1 cellular context compared by ENCODE assay signal in genomic region chr5:113179156-113179555, GRCh38.
A peak's percentile ranks its signal among the peaks of the same experiment; 100 is the strongest.
TF ChIP-seq lines count a peak whose summit lies in the region.

No MANE protein-coding gene starts in this region.

TF ChIP-seq in SK-N-SH, 30 proteins besides CTCF, POLR2A, EP300 and RAD21 (continued from another document):
- TF ChIP-seq GATA2 (CRISPR knock-in tag; IDR thresholded peaks at IDR 0.05) (peak; percentile 15; the same call in 1 of the 2 replicates), TAF1 (IDR thresholded peaks at IDR 0.05; ENCODE audit: borderline replicate concordance, low read depth, low read length) (no peak), MEF2A (IDR thresholded peaks at IDR 0.05; ENCODE audit: borderline replicate concordance, low read depth) (no peak), USF1 (IDR thresholded peaks at IDR 0.05; ENCODE audit: borderline replicate concordance, low read depth) (no peak), FOSL2 (IDR thresholded peaks at IDR 0.05; ENCODE audit: borderline replicate concordance, low read depth) (no peak)
